ENCODE assay signal across 9 cellular contexts in genomic region chr1:45327644-45328515, GRCh38. TPM values are rescaled to one million over a fixed set of nuclear protein-coding genes. Genes with fewer than 3 reads are reported as not detected.
DNase-seq lines count a peak whose midpoint lies in the region; ATAC-seq and TF ChIP-seq lines count a peak whose summit lies in the region.
"Had no signal": no experiment of that assay in that cellular context is flagged by ENCODE, and none has a peak within 500 bp of the region (broad histone marks: within the 10 kb centered on the region; RNA-seq: fewer than 3 reads in every experiment).

No MANE protein-coding gene starts in this region.

- DNase-seq in DMS 273 treated with DMSO at 0.1 percent for 48 hours (lab: John Stamatoyannopoulos, UW) (peak; percentile 4), HFF-Myc (ENCODE audit: extremely low read depth, low read depth) (no peak), naive B cell (no peak), omental fat pad (ENCODE audit: low spot score) (no peak)
- DNase-seq in activated naive CD4-positive, alpha-beta T cell treated with anti-CD3 and anti-CD28 coated beads, Interleukin-2, amount 50 U/mL, for 72 hours (ENCODE audit: low spot score in 2 of 2) = no peak
- DNase-seq in activated CD4-positive, CD25-positive, alpha-beta regulatory T cell (lab: John Stamatoyannopoulos, UW) = no peak
- DNase-seq in stimulated activated CD4-positive, alpha-beta T cell treated with anti-CD3 and anti-CD28 coated beads, Interleukin-4, amount 100 ng/mL, for 24 hours = no peak
- DNase-seq: activated CD4-positive, alpha-beta T cell treated with anti-CD3 and anti-CD28 coated beads for 4 hours had no signal

- peak overlapping the region; percentile 36 to 80 for H3K27ac Mint-ChIP-seq in activated naive CD4-positive, alpha-beta T cell treated with anti-CD3 and anti-CD28 coated beads, Interleukin-2, amount 50 U/mL, for 72 hours
- H3K27ac Mint-ChIP-seq in naive B cell = no peak overlapping the region

- ATAC-seq in activated naive CD4-positive, alpha-beta T cell treated with anti-CD3 and anti-CD28 coated beads, Interleukin-2, amount 50 U/mL, for 72 hours = no peak
- no peak for ATAC-seq in naive B cell (ENCODE audit: low read depth in 2 of 2)
- no peak for ATAC-seq in omental fat pad (ENCODE audit: low FRiP score)
- ATAC-seq in GM21447 (IDR thresholded peaks at IDR 0.05; ENCODE audit: unreplicated experiment) = no peak

- peaks cover 0 to 14% (median 12%) of the 10 kb centered on the region in 3 donors for H3K4me1 Mint-ChIP-seq in naive B cell

- H3K4me3 Mint-ChIP-seq in naive B cell = peak overlapping the region; percentile 52 to 83 (median 80)

- peaks cover 7 to 13% of the 10 kb centered on the region in 2 donors for H3K36me3 Mint-ChIP-seq in activated naive CD4-positive, alpha-beta T cell treated with anti-CD3 and anti-CD28 coated beads, Interleukin-2, amount 50 U/mL, for 72 hours
- no peaks in the 10 kb centered on the region for H3K36me3 Mint-ChIP-seq in naive B cell

- no peaks in the 10 kb centered on the region for H3K27me3 Mint-ChIP-seq in naive B cell

- H3K4me3 ChIP-seq in HFF-Myc (replicated peaks; ENCODE audit: low read depth, low read length) = peak overlapping the region; percentile 79

- no peaks in the 10 kb centered on the region for H3K9me3 Mint-ChIP-seq in activated naive CD4-positive, alpha-beta T cell treated with anti-CD3 and anti-CD28 coated beads, Interleukin-2, amount 50 U/mL, for 72 hours
- H3K9me3 Mint-ChIP-seq in naive B cell = no peaks in the 10 kb centered on the region

- no peak for TF ChIP-seq CTCF in HFF-Myc (IDR thresholded peaks at IDR 0.05; ENCODE audit: low read depth, low read length, missing control alignments)
- TF ChIP-seq CTCF in omental fat pad (IDR thresholded peaks at IDR 0.05) = no peak

RNA-seq across cellular contexts. Expression of gene HPDL, which starts 1.2 kb away (rescaled TPM):
- total RNA-seq in activated naive CD4-positive, alpha-beta T cell treated with anti-CD3 and anti-CD28 coated beads, Interleukin-2, amount 50 U/mL, for 72 hours = 10 to 100 TPM in 1 of 2 donors, 1 to 10 TPM in 1; 6.1 to 19.8 TPM
- under 1 TPM in 5 of 6 donors, not detected in 1; 0.31 to 0.86 (median 0.74) TPM for polyA plus RNA-seq in naive B cell (ENCODE audit: low read depth in 6 of 6)
- 1 to 10 TPM in 1 of 4 donors, not detected in 3; 2.0 TPM for total RNA-seq in omental fat pad

RNA-seq across cellular contexts. Expression of gene TOE1, which starts 12.1 kb away (rescaled TPM):
- 10 to 100 TPM; 30.2 to 34.0 TPM for total RNA-seq in activated naive CD4-positive, alpha-beta T cell treated with anti-CD3 and anti-CD28 coated beads, Interleukin-2, amount 50 U/mL, for 72 hours
- 10 to 100 TPM; 15.5 to 27.8 (median 20.3) TPM for polyA plus RNA-seq in naive B cell (ENCODE audit: low read depth in 6 of 6)
- 10 to 100 TPM in 1 of 4 donors, 1 to 10 TPM in 3; 6.1 to 14.3 (median 7.4) TPM for total RNA-seq in omental fat pad

RNA-seq across cellular contexts. Expression of gene MUTYH, which starts 12.4 kb away (rescaled TPM):
- total RNA-seq in activated naive CD4-positive, alpha-beta T cell treated with anti-CD3 and anti-CD28 coated beads, Interleukin-2, amount 50 U/mL, for 72 hours = 10 to 100 TPM; 32.0 to 40.1 TPM
- 10 to 100 TPM; 10.4 to 25.3 (median 18.7) TPM for polyA plus RNA-seq in naive B cell (ENCODE audit: low read depth in 6 of 6)
- total RNA-seq in omental fat pad = 10 to 100 TPM; 11.5 to 28.1 (median 12.8) TPM

Comparison
In these comparisons a context has a peak if more than half of its experiments do, and no peak if none do; other contexts are left out.
1. H3K27ac Mint-ChIP-seq: peak in activated naive CD4-positive, alpha-beta T cell treated with anti-CD3 and anti-CD28 coated beads, Interleukin-2, amount 50 U/mL, for 72 hours (2 of 2); none in naive B cell (0 of 6).